Comparison of ENCODE assay signal across 10 cellular contexts in the genomic region with DNA sequence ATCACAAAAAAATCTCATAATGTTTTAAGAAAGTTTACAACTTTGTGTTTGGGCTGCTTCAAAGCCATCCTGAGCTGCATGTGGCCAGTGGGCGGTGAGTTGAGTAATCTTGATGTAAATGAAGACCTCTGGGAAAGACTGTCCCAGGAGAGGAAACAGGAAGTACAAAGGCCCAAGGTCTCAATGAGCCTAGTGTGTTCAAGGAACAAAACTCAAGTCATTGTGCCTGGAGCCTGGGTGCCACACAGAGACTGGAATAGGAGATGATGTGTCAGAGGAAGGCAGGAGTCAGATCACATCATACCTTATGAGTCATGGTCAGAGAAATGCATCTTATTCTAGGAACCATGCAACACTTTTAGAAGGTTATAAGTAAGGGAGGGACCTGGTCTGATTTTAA. TPM values are rescaled to one million over a fixed set of nuclear protein-coding genes. Genes with fewer than 3 reads are reported as not detected.
DNase-seq lines count a peak whose midpoint lies in the region; ATAC-seq and TF ChIP-seq lines count a peak whose summit lies in the region.
"Had no signal": no experiment of that assay in that cellular context is flagged by ENCODE, and none has a peak within 500 bp of the region (broad histone marks: within the 10 kb centered on the region; RNA-seq: fewer than 3 reads in every experiment).

No MANE protein-coding gene starts in this region.

- H3K9me3 ChIP-seq in skeletal muscle satellite cell (replicated peaks; ENCODE audit: low read length) (no peaks in the 10 kb centered on the region), suprapubic skin (no peaks in the 10 kb centered on the region)

- intact Hi-C loops in activated CD4-positive, alpha-beta T cell treated with anti-CD3 and anti-CD28 coated beads for 36 hours (cut with DNase I, micrococcal nuclease): no loop called here

- H3K4me3 Mint-ChIP-seq in activated CD4-positive, alpha-beta T cell treated with anti-CD3 and anti-CD28 coated beads for 36 hours: no peak overlapping the region
- H3K4me3 Mint-ChIP-seq in activated naive CD8-positive, alpha-beta T cell treated with anti-CD3 and anti-CD28 coated beads, Interleukin-2, amount 50 U/mL, for 24 hours: no peak overlapping the region
- H3K4me3 Mint-ChIP-seq: dendritic cell treated with granulocyte-macrophage colony-stimulating factor and Interleukin-4, amounts not matched to agents 40 ng/mL and 50 ng/mL, for 4 days had no signal

- WGBS in suprapubic skin: 90% methylated on average over 1 of the region's 1 CpG

- H3K4me1 ChIP-seq in skeletal muscle satellite cell (ENCODE audit: control insufficient read depth, insufficient read depth, low read length) (peaks cover 29% of the 10 kb centered on the region), suprapubic skin (no peaks in the 10 kb centered on the region)

- no peak overlapping the region for H3K27ac ChIP-seq in suprapubic skin
- H3K27ac ChIP-seq: C4-2B had no signal

- no peak for TF ChIP-seq EP300 in suprapubic skin (IDR thresholded peaks at IDR 0.05)

- H3K36me3 Mint-ChIP-seq in activated CD4-positive, alpha-beta T cell treated with anti-CD3 and anti-CD28 coated beads for 36 hours (ENCODE audit: low read depth): no peaks in the 10 kb centered on the region
- H3K36me3 Mint-ChIP-seq in activated naive CD8-positive, alpha-beta T cell treated with anti-CD3 and anti-CD28 coated beads, Interleukin-2, amount 50 U/mL, for 24 hours (ENCODE audit: low read depth): no peaks in the 10 kb centered on the region

- no peak overlapping the region for H3K4me3 ChIP-seq in skeletal muscle satellite cell (ENCODE audit: low read length)
- no peak overlapping the region for H3K4me3 ChIP-seq in suprapubic skin

- H3K36me3 ChIP-seq in skeletal muscle satellite cell (ENCODE audit: insufficient read depth, low read length) (no peaks in the 10 kb centered on the region), suprapubic skin (no peaks in the 10 kb centered on the region)

- peak overlapping the region; percentile 6 for H3K4me2 ChIP-seq in skeletal muscle satellite cell (ENCODE audit: low read length)

- H3K27me3 Mint-ChIP-seq in activated CD4-positive, alpha-beta T cell treated with anti-CD3 and anti-CD28 coated beads for 36 hours: no peaks in the 10 kb centered on the region
- H3K27me3 Mint-ChIP-seq in activated naive CD8-positive, alpha-beta T cell treated with anti-CD3 and anti-CD28 coated beads, Interleukin-2, amount 50 U/mL, for 24 hours: peaks cover 3% of the 10 kb centered on the region
- H3K27me3 Mint-ChIP-seq: dendritic cell treated with granulocyte-macrophage colony-stimulating factor and Interleukin-4, amounts not matched to agents 40 ng/mL and 50 ng/mL, for 4 days had no signal

- H3K27me3 ChIP-seq in skeletal muscle satellite cell (ENCODE audit: control insufficient read depth, insufficient read depth, low read length) (no peaks in the 10 kb centered on the region), suprapubic skin (no peaks in the 10 kb centered on the region)

- TF ChIP-seq CTCF in suprapubic skin (IDR thresholded peaks at IDR 0.05): no peak

- POLR2A ChIA-PET in activated CD4-positive, alpha-beta T cell treated with anti-CD3 and anti-CD28 coated beads for 36 hours (lab: Charles Lee): interaction anchor here (0.6 kb wide), 1 partner anchor 134 kb away, joined by 3 read pairs; no protein-coding TSS in a partner anchor

- CTCF ChIA-PET in activated CD4-positive, alpha-beta T cell treated with anti-CD3 and anti-CD28 coated beads for 36 hours (lab: Charles Lee): no interaction called here

- peak; percentile 97 for ATAC-seq in activated CD4-positive, alpha-beta T cell treated with anti-CD3 and anti-CD28 coated beads for 36 hours
- peak; percentile 69 for ATAC-seq in HG03045 (IDR thresholded peaks at IDR 0.05; ENCODE audit: unreplicated experiment)
- ATAC-seq in activated naive CD8-positive, alpha-beta T cell treated with anti-CD3 and anti-CD28 coated beads, Interleukin-2, amount 50 U/mL, for 24 hours: peak; percentile 89

- peaks cover 6% of the 10 kb centered on the region for H3K4me1 Mint-ChIP-seq in activated CD4-positive, alpha-beta T cell treated with anti-CD3 and anti-CD28 coated beads for 36 hours
- peaks cover 15% of the 10 kb centered on the region for H3K4me1 Mint-ChIP-seq in activated naive CD8-positive, alpha-beta T cell treated with anti-CD3 and anti-CD28 coated beads, Interleukin-2, amount 50 U/mL, for 24 hours

- H3K27ac Mint-ChIP-seq in activated CD4-positive, alpha-beta T cell treated with anti-CD3 and anti-CD28 coated beads for 36 hours: no peak overlapping the region
- H3K27ac Mint-ChIP-seq in activated naive CD8-positive, alpha-beta T cell treated with anti-CD3 and anti-CD28 coated beads, Interleukin-2, amount 50 U/mL, for 24 hours: no peak overlapping the region
- H3K27ac Mint-ChIP-seq: dendritic cell treated with granulocyte-macrophage colony-stimulating factor and Interleukin-4, amounts not matched to agents 40 ng/mL and 50 ng/mL, for 4 days had no signal

- H3K9ac ChIP-seq in skeletal muscle satellite cell (ENCODE audit: low read depth, low read length): no peak overlapping the region

- DNase-seq in activated CD4-positive, alpha-beta T cell treated with anti-CD3 and anti-CD28 coated beads for 36 hours: peak; percentile 51
- DNase-seq in activated CD4-positive, alpha-beta T cell treated with anti-CD3 and anti-CD28 coated beads for 1 hour: no peak
- no peak for DNase-seq in activated naive CD8-positive, alpha-beta T cell treated with anti-CD3 and anti-CD28 coated beads, Interleukin-2, amount 50 U/mL, for 24 hours
- DNase-seq in cerebellum (ENCODE audit: low spot score) (no peak), NCI-H69 (lab: John Stamatoyannopoulos, UW) (no peak), suprapubic skin (ENCODE audit: low spot score in 2 of 2) (no peak)

- TF ChIP-seq POLR2A in suprapubic skin (IDR thresholded peaks at IDR 0.05): no peak

- H3K9me3 Mint-ChIP-seq in activated CD4-positive, alpha-beta T cell treated with anti-CD3 and anti-CD28 coated beads for 36 hours (ENCODE audit: low read depth): no peaks in the 10 kb centered on the region
- H3K9me3 Mint-ChIP-seq in activated naive CD8-positive, alpha-beta T cell treated with anti-CD3 and anti-CD28 coated beads, Interleukin-2, amount 50 U/mL, for 24 hours: peaks cover 2% of the 10 kb centered on the region

RNA-seq across cellular contexts. Expression of a gene that starts 51.5 kb away (rescaled TPM):
- not detected for total RNA-seq in activated CD4-positive, alpha-beta T cell treated with anti-CD3 and anti-CD28 coated beads for 36 hours
- 0.22 and 1.3 TPM in 2 replicates for total RNA-seq in skeletal muscle satellite cell (2012; rRNA removed)
- total RNA-seq in cerebellum: 0.45 TPM
- total RNA-seq in suprapubic skin: under 1 TPM in 1 of 4 donors, not detected in 3; 0.10 TPM
